ENCODE assay signal across 8 cellular contexts in the genomic region with DNA sequence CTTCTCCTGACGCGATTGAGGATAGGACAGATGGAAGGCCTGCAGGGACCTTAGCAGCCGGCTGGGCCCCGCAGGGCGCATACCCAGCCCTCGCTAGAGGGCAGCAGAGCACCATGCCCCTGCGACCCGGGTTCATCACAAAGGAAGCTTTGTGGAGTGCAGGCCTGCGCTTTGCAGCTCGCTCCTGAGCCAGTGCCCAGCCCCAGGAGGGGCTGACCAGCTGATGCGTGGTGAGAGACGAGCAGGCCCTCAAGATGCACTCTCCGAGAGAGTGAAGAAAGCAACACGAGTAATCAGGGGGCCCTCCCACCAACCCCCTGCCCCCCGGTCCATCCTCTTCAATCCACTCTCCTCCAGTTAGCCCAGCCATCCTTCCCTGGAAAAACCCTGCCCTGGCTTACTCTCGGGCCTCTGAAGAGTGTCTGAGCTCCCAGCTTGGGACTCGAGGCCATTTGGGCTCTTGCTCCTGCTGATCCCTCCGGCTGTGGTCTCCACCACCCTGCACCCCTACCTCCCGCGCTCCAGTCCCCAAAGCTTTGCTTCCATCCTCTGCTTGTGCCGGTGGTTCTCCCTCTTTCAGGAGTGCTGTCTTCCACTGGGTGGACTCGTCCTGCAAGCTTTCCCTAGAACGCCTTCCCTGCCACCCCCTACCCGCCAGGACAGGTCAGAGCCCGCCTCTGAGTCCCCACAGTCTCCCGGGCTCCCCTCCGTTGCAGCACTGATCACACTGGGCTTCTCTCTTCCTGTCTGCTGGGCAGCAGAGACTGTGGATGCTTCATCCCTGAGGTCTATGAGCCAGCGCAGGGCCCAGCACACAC.
A peak's percentile ranks its signal among the peaks of the same experiment; 100 is the strongest.
DNase-seq lines count a peak whose midpoint lies in the region; ATAC-seq and TF ChIP-seq lines count a peak whose summit lies in the region.

No MANE protein-coding gene starts in this region.

- peaks cover 8% of the 10 kb centered on the region for H3K27me3 Mint-ChIP-seq in activated T-cell treated with anti-CD3 and anti-CD28 coated beads, Interleukin-2, amount 50 U/mL, for 24 hours
- peaks cover 41% of the 10 kb centered on the region for H3K27me3 Mint-ChIP-seq in nephron progenitor cell (ENCODE audit: low read depth, poor library complexity)

- no peaks in the 10 kb centered on the region for H3K36me3 Mint-ChIP-seq in activated T-cell treated with anti-CD3 and anti-CD28 coated beads, Interleukin-2, amount 50 U/mL, for 24 hours (ENCODE audit: low read depth)
- no peaks in the 10 kb centered on the region for H3K36me3 Mint-ChIP-seq in nephron progenitor cell (ENCODE audit: low read depth)

- H3K4me3 ChIP-seq in GM06990 (replicated peaks; ENCODE audit: low read depth, low read length), result no peak overlapping the region

- H3K27ac ChIP-seq in substantia nigra (ENCODE audit: low read depth, low read length, poor library complexity, severe bottlenecking), result no peak overlapping the region

- H3K4me1 Mint-ChIP-seq in activated T-cell treated with anti-CD3 and anti-CD28 coated beads, Interleukin-2, amount 50 U/mL, for 24 hours (ENCODE audit: low read depth), result no peaks in the 10 kb centered on the region
- H3K4me1 Mint-ChIP-seq in nephron progenitor cell, result peaks cover 14% of the 10 kb centered on the region

- H3K27ac Mint-ChIP-seq in activated T-cell treated with anti-CD3 and anti-CD28 coated beads, Interleukin-2, amount 50 U/mL, for 24 hours, result no peak overlapping the region
- H3K27ac Mint-ChIP-seq in nephron progenitor cell, result no peak overlapping the region

- TF ChIP-seq CTCF in GM06990 (IDR thresholded peaks at IDR 0.05; ENCODE audit: insufficient read depth, low read length, poor library complexity, severe bottlenecking) (peak; percentile 99), nephron progenitor cell (IDR thresholded peaks at IDR 0.05) (peak; percentile 100)

- no peaks in the 10 kb centered on the region; the same call in none of the 2 replicates for H3K27me3 ChIP-seq in GM06990 (replicated peaks; ENCODE audit: control insufficient read depth, insufficient read depth, low read length)

- H3K9me3 Mint-ChIP-seq in activated T-cell treated with anti-CD3 and anti-CD28 coated beads, Interleukin-2, amount 50 U/mL, for 24 hours, result no peaks in the 10 kb centered on the region
- H3K9me3 Mint-ChIP-seq in nephron progenitor cell, result peaks cover 2% of the 10 kb centered on the region

- peak; percentile 43 for DNase-seq in GM06990 (ENCODE audit: extremely low read depth, insufficient read length)
- peak; percentile 28 for DNase-seq in NOMO-1 treated with dmso at 0.1 percent for 144 hours (lab: John Stamatoyannopoulos, UW; ENCODE audit: unreplicated experiment)
- DNase-seq in activated T-cell treated with anti-CD3 and anti-CD28 coated beads, Interleukin-2, amount 50 U/mL, for 24 hours, result peak; percentile 74
- peak; percentile 61 for DNase-seq in fibroblast of the conjunctiva (ENCODE audit: low read depth)
- DNase-seq in nephron progenitor cell, result peak; percentile 89
- peak; percentile 25 to 90 (median 78) for DNase-seq in substantia nigra (lab: John Stamatoyannopoulos, UW)

- no peaks in the 10 kb centered on the region for H3K36me3 ChIP-seq in GM06990 (ENCODE audit: control insufficient read depth, insufficient read depth, low read length)

- H3K4me3 Mint-ChIP-seq in activated T-cell treated with anti-CD3 and anti-CD28 coated beads, Interleukin-2, amount 50 U/mL, for 24 hours, result no peak overlapping the region
- H3K4me3 Mint-ChIP-seq in nephron progenitor cell, result no peak overlapping the region

- peak; percentile 75 for ATAC-seq in HG03565 (IDR thresholded peaks at IDR 0.05; ENCODE audit: unreplicated experiment)
- no peak for ATAC-seq in HG03521 (IDR thresholded peaks at IDR 0.05; ENCODE audit: unreplicated experiment)

Comparison
In these comparisons a context has a peak if more than half of its experiments do, and no peak if none do; other contexts are left out.
1. DNase-seq: peak in every context shown above with its lines; median percentile 89 in nephron progenitor cell; 78 in substantia nigra; 74 in activated T-cell treated with anti-CD3 and anti-CD28 coated beads, Interleukin-2, amount 50 U/mL, for 24 hours; 61 in fibroblast of the conjunctiva; 43 in GM06990; 28 in NOMO-1 treated with dmso at 0.1 percent for 144 hours.